In the genomic region with DNA sequence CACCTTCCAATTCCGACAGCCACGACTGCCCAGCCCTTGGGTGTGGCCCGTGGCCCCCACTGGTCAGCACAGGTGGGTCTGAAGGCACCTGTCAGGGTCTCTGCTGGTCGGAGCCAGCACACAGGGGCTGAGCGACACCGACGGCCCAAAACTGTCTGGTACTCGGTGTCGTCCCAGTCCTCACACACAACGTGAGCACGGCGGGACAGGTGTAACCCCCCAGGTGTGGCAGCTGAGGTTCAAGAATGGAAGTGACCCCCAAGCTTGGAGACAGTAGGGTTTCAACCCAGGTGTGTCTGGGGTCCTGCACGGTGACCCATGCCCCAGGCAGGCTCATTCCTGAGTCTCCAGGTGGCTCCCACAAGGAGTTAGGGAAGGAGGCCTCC, we compare ENCODE assay signal across 8 cellular contexts. TPM values are rescaled to one million over a fixed set of nuclear protein-coding genes. Genes with fewer than 3 reads are reported as not detected.
DNase-seq lines count a peak whose midpoint lies in the region; ATAC-seq and TF ChIP-seq lines count a peak whose summit lies in the region.

No MANE protein-coding gene starts in this region.

- TF ChIP-seq POLR2A in thyroid gland (IDR thresholded peaks at IDR 0.05), result no peak

- H3K36me3 Mint-ChIP-seq in CD4-positive, CD25-positive, alpha-beta regulatory T cell, result peaks cover under 1% of the 10 kb centered on the region
- peaks cover 39% of the 10 kb centered on the region for H3K36me3 Mint-ChIP-seq in endodermal cell (ENCODE audit: low read depth)

- peak overlapping the region; percentile 86 for H3K4me2 ChIP-seq in OCI-LY3 (ENCODE audit: low read length)

- peaks cover 18% of the 10 kb centered on the region for H3K79me2 ChIP-seq in OCI-LY3 (ENCODE audit: low read length)

- H4K20me1 ChIP-seq in OCI-LY3 (ENCODE audit: insufficient read depth, low read length), result peaks cover 9% of the 10 kb centered on the region; the same call in 1 of the 2 replicates

- H3K27me3 Mint-ChIP-seq in CD4-positive, CD25-positive, alpha-beta regulatory T cell, result no peaks in the 10 kb centered on the region
- no peaks in the 10 kb centered on the region for H3K27me3 Mint-ChIP-seq in endodermal cell (ENCODE audit: insufficient read depth)

- no peak for TF ChIP-seq CTCF in OCI-LY3 (IDR thresholded peaks at IDR 0.05; ENCODE audit: low read depth, low read length)
- no peak for TF ChIP-seq CTCF in endodermal cell (conservative IDR thresholded peaks at IDR 0.05)
- no peak for TF ChIP-seq CTCF in thyroid gland (IDR thresholded peaks at IDR 0.05)

- no peak for ATAC-seq in CD4-positive, CD25-positive, alpha-beta regulatory T cell (ENCODE audit: low read depth in 2 of 2)
- no peak for ATAC-seq in HG02763 (IDR thresholded peaks at IDR 0.05; ENCODE audit: unreplicated experiment)

- peak overlapping the region; percentile 65 for H3K27ac ChIP-seq in CD4-positive, CD25-positive, alpha-beta regulatory T cell (ENCODE audit: insufficient read depth, low read length, poor library complexity, severe bottlenecking)
- no peak overlapping the region for H3K27ac ChIP-seq in OCI-LY3 (ENCODE audit: low read length)
- H3K27ac ChIP-seq in endodermal cell (ENCODE audit: low read depth, low read length), result no peak overlapping the region
- peak overlapping the region in 1 of 3 donors; percentile 53 for H3K27ac ChIP-seq in thyroid gland

- H3K9me3 Mint-ChIP-seq in CD4-positive, CD25-positive, alpha-beta regulatory T cell, result no peaks in the 10 kb centered on the region
- H3K9me3 Mint-ChIP-seq in endodermal cell, result peaks cover 4% of the 10 kb centered on the region

- DNase-seq in CD4-positive, CD25-positive, alpha-beta regulatory T cell, result peak in 1 of 3 donors; percentile 7
- DNase-seq in endodermal cell (no peak), germinal center (ENCODE audit: low spot score) (no peak), thyroid gland (no peak), NCI-H2107 (lab: John Stamatoyannopoulos, UW) (no peak)

- intact Hi-C loops in thyroid gland (cut with DNase I), result loop anchor here (5.0 kb wide), 1 partner anchor 43 kb away; a partner anchor contains a TSS

- H3K9ac ChIP-seq in OCI-LY3 (ENCODE audit: low read length) (peak overlapping the region; percentile 38; the same call in 1 of the 2 replicates), endodermal cell (ENCODE audit: extremely low read depth, low read length, poor library complexity, severe bottlenecking) (no peak overlapping the region)

- peaks cover 17% of the 10 kb centered on the region for H3K36me3 ChIP-seq in CD4-positive, CD25-positive, alpha-beta regulatory T cell (ENCODE audit: control insufficient read depth, insufficient read depth, low read length)
- H3K36me3 ChIP-seq in OCI-LY3 (replicated peaks; ENCODE audit: low read depth, low read length), result peaks cover 14% of the 10 kb centered on the region
- peaks cover 23% of the 10 kb centered on the region for H3K36me3 ChIP-seq in endodermal cell (ENCODE audit: control insufficient read depth, insufficient read depth, low read length)
- peaks cover 17% of the 10 kb centered on the region for H3K36me3 ChIP-seq in neuron (ENCODE audit: insufficient read depth, low read length)
- peaks cover 14 to 16% of the 10 kb centered on the region in 2 donors for H3K36me3 ChIP-seq in thyroid gland

- H3K4me3 Mint-ChIP-seq in CD4-positive, CD25-positive, alpha-beta regulatory T cell, result peak overlapping the region; percentile 79 to 90 (median 86)
- H3K4me3 Mint-ChIP-seq in endodermal cell, result peak overlapping the region; percentile 91

- peaks cover 4 to 46% (median 17%) of the 10 kb centered on the region in 4 donors for H3K4me1 Mint-ChIP-seq in CD4-positive, CD25-positive, alpha-beta regulatory T cell
- peaks cover 4% of the 10 kb centered on the region for H3K4me1 Mint-ChIP-seq in endodermal cell

- H3K4me1 ChIP-seq in CD4-positive, CD25-positive, alpha-beta regulatory T cell (ENCODE audit: control insufficient read depth, insufficient read depth, low read length, poor library complexity, severe bottlenecking), result peaks cover 39% of the 10 kb centered on the region
- H3K4me1 ChIP-seq in OCI-LY3 (ENCODE audit: low read length) (peaks cover 23% of the 10 kb centered on the region), endodermal cell (ENCODE audit: control insufficient read depth, insufficient read depth, low read length) (no peaks in the 10 kb centered on the region), neuron (ENCODE audit: insufficient read depth, low read length) (peaks cover 36% of the 10 kb centered on the region), thyroid gland (peaks cover 14 to 17% of the 10 kb centered on the region in 2 donors)

- no peak overlapping the region for H3K4me3 ChIP-seq in CD4-positive, CD25-positive, alpha-beta regulatory T cell (ENCODE audit: low read depth, low read length)
- H3K4me3 ChIP-seq in OCI-LY3 (ENCODE audit: low read length), result peak overlapping the region; percentile 73
- H3K4me3 ChIP-seq in endodermal cell (ENCODE audit: low read length), result peak overlapping the region; percentile 74
- H3K4me3 ChIP-seq in neuron (ENCODE audit: low read length), result peak overlapping the region; percentile 54
- H3K4me3 ChIP-seq in thyroid gland (replicated peaks in 1 of 3), result peak overlapping the region in 1 of 3 donors; percentile 98

- H3K27me3 ChIP-seq in CD4-positive, CD25-positive, alpha-beta regulatory T cell (ENCODE audit: control insufficient read depth, insufficient read depth, low read length), result no peaks in the 10 kb centered on the region
- H3K27me3 ChIP-seq in OCI-LY3 (ENCODE audit: low read depth, low read length), result no peaks in the 10 kb centered on the region
- H3K27me3 ChIP-seq in endodermal cell (ENCODE audit: control insufficient read depth, insufficient read depth, low read length, poor library complexity, severe bottlenecking), result no peaks in the 10 kb centered on the region
- H3K27me3 ChIP-seq in neuron (ENCODE audit: insufficient read depth, low read length), result no peaks in the 10 kb centered on the region
- H3K27me3 ChIP-seq in thyroid gland, result no peaks in the 10 kb centered on the region

- H3K27ac Mint-ChIP-seq in CD4-positive, CD25-positive, alpha-beta regulatory T cell, result peak overlapping the region in 2 of 3 donors; percentile 63 to 82
- no peak overlapping the region for H3K27ac Mint-ChIP-seq in endodermal cell

- no peaks in the 10 kb centered on the region for H3K9me3 ChIP-seq in CD4-positive, CD25-positive, alpha-beta regulatory T cell (ENCODE audit: control insufficient read depth in 2 of 2, low read length in 2 of 2)
- H3K9me3 ChIP-seq in OCI-LY3 (ENCODE audit: insufficient read depth, low read length), result no peaks in the 10 kb centered on the region
- H3K9me3 ChIP-seq in endodermal cell (ENCODE audit: control insufficient read depth, low read length), result no peaks in the 10 kb centered on the region
- peaks cover 2% of the 10 kb centered on the region for H3K9me3 ChIP-seq in neuron (ENCODE audit: low read length)
- H3K9me3 ChIP-seq in thyroid gland, result no peaks in the 10 kb centered on the region

- H2AFZ ChIP-seq in OCI-LY3 (ENCODE audit: low read depth, low read length) (no peak overlapping the region), neuron (ENCODE audit: low read depth, low read length) (no peak overlapping the region)

- WGBS in endodermal cell (ENCODE audit: insufficient coverage in 1 of 2, insufficient read length in 1 of 2), 2 experiments, result 88 to 91% methylated on average over 13 of the region's 13 CpGs
- 87 to 89% methylated on average over 4 to 12 of the region's 13 CpGs for WGBS in thyroid gland, 2 donors

RNA-seq across cellular contexts. Expression of a gene that starts 1.0 kb away (rescaled TPM):
- total RNA-seq in CD4-positive, CD25-positive, alpha-beta regulatory T cell, result 63.1 TPM
- polyA plus RNA-seq in CD4-positive, CD25-positive, alpha-beta regulatory T cell, result 10 to 100 TPM in 3 of 4 donors, 1 to 10 TPM in 1; 8.1 to 13.9 (median 11.3) TPM
- total RNA-seq in endodermal cell (10 to 100 TPM; 32.2 to 39.6 TPM), thyroid gland (10 to 100 TPM; 14.4 to 41.9 (median 33.0) TPM)
- polyA plus RNA-seq in endodermal cell (2013, experiment 1 of 2), result 14.9 TPM
- polyA plus RNA-seq in endodermal cell (2013, experiment 2 of 2), result 11.2 TPM

RNA-seq across cellular contexts. Expression of a gene that starts 1.2 kb away (rescaled TPM):
- total RNA-seq in CD4-positive, CD25-positive, alpha-beta regulatory T cell, result 49.5 TPM
- 100 to 1,000 TPM; 111 to 164 (median 131) TPM for polyA plus RNA-seq in CD4-positive, CD25-positive, alpha-beta regulatory T cell
- total RNA-seq in endodermal cell (100 to 1,000 TPM; 110 TPM), thyroid gland (10 to 100 TPM; 18.9 to 50.4 (median 43.8) TPM)
- 93.1 TPM for polyA plus RNA-seq in endodermal cell (2013, experiment 1 of 2)
- polyA plus RNA-seq in endodermal cell (2013, experiment 2 of 2), result 81.8 TPM

RNA-seq across cellular contexts. Expression of a gene that starts 10.7 kb away (rescaled TPM):
- total RNA-seq in CD4-positive, CD25-positive, alpha-beta regulatory T cell, result not detected
- not detected for polyA plus RNA-seq in CD4-positive, CD25-positive, alpha-beta regulatory T cell
- total RNA-seq in endodermal cell (not detected), thyroid gland (not detected)
- polyA plus RNA-seq in endodermal cell (2013, experiment 1 of 2), result not detected
- polyA plus RNA-seq in endodermal cell (2013, experiment 2 of 2), result not detected

RNA-seq across cellular contexts. Expression of a gene that starts 44.0 kb away (rescaled TPM):
- 145 TPM for total RNA-seq in CD4-positive, CD25-positive, alpha-beta regulatory T cell
- 100 to 1,000 TPM; 370 to 489 (median 443) TPM for polyA plus RNA-seq in CD4-positive, CD25-positive, alpha-beta regulatory T cell
- 100 to 1,000 TPM; 200 to 230 TPM for total RNA-seq in endodermal cell
- polyA plus RNA-seq in endodermal cell (2013, experiment 1 of 2), result 93.5 TPM
- 91.5 TPM for polyA plus RNA-seq in endodermal cell (2013, experiment 2 of 2)
- 100 to 1,000 TPM in 3 of 4 donors, 10 to 100 TPM in 1; 88.9 to 182 (median 118) TPM for total RNA-seq in thyroid gland

RNA-seq across cellular contexts. Expression of a gene that starts 52.1 kb away (rescaled TPM):
- 4.8 TPM for total RNA-seq in CD4-positive, CD25-positive, alpha-beta regulatory T cell
- polyA plus RNA-seq in CD4-positive, CD25-positive, alpha-beta regulatory T cell, result 1 to 10 TPM in 2 of 4 donors, under 1 TPM in 2; 0.60 to 1.4 (median 1.2) TPM
- total RNA-seq in endodermal cell (10 to 100 TPM; 57.1 to 63.0 TPM), thyroid gland (1 to 10 TPM in 2 of 4 donors, under 1 TPM in 2; 0.33 to 1.8 (median 0.99) TPM)
- polyA plus RNA-seq in endodermal cell (2013, experiment 1 of 2), result 41.5 TPM
- 34.7 TPM for polyA plus RNA-seq in endodermal cell (2013, experiment 2 of 2)
